Comparison of ENCODE assay signal across 1 cellular context in the genomic region with DNA sequence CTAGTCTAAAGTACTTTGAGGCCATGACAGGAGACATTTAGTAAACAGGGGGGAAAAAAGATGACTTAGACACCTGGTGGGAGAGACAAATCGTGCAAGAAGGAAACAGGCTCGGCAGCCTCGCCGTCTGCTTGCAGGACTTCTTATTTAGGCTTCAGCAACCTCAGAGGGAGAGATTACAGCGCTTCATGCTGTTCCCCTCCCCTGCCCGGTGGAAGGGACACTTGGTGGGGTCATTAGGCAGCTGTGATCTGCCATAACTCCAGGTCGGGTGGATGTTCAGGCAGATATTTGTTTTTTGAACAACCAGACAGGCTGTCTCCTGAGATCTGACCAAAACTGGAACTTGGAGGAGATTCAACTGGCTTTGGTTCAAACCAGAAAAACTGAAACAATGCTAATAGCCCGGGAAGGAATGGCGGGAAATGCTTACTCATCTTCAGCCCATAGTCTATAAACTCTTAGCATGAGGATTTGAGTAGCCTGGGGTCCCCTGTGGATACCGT.
TF ChIP-seq lines count a peak whose summit lies in the region.

No MANE protein-coding gene starts in this region.

TF ChIP-seq in SK-N-SH, 30 proteins besides CTCF, POLR2A, EP300 and RAD21 (continued from another document):
- TF ChIP-seq, protein P1, sequence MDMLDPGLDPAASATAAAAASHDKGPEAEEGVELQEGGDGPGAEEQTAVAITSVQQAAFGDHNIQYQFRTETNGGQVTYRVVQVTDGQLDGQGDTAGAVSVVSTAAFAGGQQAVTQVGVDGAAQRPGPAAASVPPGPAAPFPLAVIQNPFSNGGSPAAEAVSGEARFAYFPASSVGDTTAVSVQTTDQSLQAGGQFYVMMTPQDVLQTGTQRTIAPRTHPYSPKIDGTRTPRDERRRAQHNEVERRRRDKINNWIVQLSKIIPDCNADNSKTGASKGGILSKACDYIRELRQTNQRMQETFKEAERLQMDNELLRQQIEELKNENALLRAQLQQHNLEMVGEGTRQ (IDR thresholded peaks at IDR 0.05; ENCODE audit: borderline replicate concordance, low read depth, low read length), result no peak
- TF ChIP-seq, protein P2, sequence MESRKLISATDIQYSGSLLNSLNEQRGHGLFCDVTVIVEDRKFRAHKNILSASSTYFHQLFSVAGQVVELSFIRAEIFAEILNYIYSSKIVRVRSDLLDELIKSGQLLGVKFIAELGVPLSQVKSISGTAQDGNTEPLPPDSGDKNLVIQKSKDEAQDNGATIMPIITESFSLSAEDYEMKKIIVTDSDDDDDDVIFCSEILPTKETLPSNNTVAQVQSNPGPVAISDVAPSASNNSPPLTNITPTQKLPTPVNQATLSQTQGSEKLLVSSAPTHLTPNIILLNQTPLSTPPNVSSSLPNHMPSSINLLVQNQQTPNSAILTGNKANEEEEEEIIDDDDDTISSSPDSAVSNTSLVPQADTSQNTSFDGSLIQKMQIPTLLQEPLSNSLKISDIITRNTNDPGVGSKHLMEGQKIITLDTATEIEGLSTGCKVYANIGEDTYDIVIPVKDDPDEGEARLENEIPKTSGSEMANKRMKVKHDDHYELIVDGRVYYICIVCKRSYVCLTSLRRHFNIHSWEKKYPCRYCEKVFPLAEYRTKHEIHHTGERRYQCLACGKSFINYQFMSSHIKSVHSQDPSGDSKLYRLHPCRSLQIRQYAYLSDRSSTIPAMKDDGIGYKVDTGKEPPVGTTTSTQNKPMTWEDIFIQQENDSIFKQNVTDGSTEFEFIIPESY (IDR thresholded peaks at IDR 0.05; ENCODE audit: borderline replicate concordance, low read depth), result no peak
- TF ChIP-seq, protein P3, sequence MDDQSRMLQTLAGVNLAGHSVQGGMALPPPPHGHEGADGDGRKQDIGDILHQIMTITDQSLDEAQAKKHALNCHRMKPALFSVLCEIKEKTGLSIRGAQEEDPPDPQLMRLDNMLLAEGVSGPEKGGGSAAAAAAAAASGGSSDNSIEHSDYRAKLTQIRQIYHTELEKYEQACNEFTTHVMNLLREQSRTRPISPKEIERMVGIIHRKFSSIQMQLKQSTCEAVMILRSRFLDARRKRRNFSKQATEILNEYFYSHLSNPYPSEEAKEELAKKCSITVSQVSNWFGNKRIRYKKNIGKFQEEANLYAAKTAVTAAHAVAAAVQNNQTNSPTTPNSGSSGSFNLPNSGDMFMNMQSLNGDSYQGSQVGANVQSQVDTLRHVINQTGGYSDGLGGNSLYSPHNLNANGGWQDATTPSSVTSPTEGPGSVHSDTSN (IDR thresholded peaks at IDR 0.05), result peak; percentile 56
- TF ChIP-seq YY1 (IDR thresholded peaks at IDR 0.05; ENCODE audit: low read depth) (no peak), TAF1 (IDR thresholded peaks at IDR 0.05; ENCODE audit: borderline replicate concordance, low read depth, low read length) (no peak), MXI1 (IDR thresholded peaks at IDR 0.05; ENCODE audit: low read depth, low read length) (no peak), GABPA (IDR thresholded peaks at IDR 0.05; ENCODE audit: low read depth) (no peak), NRF1 (IDR thresholded peaks at IDR 0.05; ENCODE audit: low read depth, low read length) (no peak), SIN3A (IDR thresholded peaks at IDR 0.05; ENCODE audit: borderline replicate concordance, low read depth, low read length) (no peak), NFIC (IDR thresholded peaks at IDR 0.05; ENCODE audit: borderline replicate concordance) (peak; percentile 97), RXRA (IDR thresholded peaks at IDR 0.05; ENCODE audit: borderline replicate concordance, low read depth) (no peak; the same call in 1 of the 2 replicates), CHD2 (IDR thresholded peaks at IDR 0.05; ENCODE audit: low read length, partially characterized antibody) (no peak)
- TF ChIP-seq, protein P4, sequence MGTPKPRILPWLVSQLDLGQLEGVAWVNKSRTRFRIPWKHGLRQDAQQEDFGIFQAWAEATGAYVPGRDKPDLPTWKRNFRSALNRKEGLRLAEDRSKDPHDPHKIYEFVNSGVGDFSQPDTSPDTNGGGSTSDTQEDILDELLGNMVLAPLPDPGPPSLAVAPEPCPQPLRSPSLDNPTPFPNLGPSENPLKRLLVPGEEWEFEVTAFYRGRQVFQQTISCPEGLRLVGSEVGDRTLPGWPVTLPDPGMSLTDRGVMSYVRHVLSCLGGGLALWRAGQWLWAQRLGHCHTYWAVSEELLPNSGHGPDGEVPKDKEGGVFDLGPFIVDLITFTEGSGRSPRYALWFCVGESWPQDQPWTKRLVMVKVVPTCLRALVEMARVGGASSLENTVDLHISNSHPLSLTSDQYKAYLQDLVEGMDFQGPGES (IDR thresholded peaks at IDR 0.05; ENCODE audit: low read depth, low read length), result no peak
- TF ChIP-seq, protein P5, sequence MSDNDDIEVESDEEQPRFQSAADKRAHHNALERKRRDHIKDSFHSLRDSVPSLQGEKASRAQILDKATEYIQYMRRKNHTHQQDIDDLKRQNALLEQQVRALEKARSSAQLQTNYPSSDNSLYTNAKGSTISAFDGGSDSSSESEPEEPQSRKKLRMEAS (IDR thresholded peaks at IDR 0.05; ENCODE audit: low read depth), result peak; percentile 68; the same call in 1 of the 2 replicates
TF ChIP-seq in SK-N-SH: peak in this region for 8.
